Comparison of ENCODE assay signal across 8 cellular contexts in the genomic region with DNA sequence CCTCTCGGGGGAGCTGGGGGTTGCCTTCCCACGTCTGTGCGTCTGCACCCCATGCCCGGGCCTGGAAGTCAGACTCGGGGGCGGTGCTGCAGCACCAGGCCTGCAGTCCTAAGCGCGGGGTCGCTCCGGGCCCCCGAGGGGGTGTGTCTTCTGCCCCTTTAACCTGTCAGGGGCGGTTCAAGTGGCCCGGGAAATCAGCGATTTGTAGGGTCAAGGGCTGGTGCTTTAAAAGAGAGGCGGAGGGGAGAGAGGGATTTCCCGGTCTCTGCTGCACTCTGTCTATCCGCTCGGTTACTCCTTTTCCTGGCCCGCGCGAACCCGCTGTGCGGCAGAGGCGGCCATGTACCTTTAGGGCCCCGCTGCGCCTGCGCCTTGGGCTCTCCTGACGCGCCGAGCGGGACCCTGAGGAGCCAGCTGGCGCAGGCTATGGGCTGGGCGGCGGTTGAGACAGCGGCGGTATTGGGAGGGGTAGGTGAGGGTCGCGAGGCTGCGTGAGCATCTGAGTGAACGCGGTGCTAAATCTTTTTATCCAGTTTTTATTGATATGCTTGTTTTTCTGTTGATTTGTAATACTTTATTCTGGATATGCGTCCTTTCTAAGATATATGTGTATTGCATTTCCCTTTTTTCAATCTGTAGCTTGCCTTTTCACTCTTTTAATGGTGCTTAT.
DNase-seq lines count a peak whose midpoint lies in the region; ATAC-seq and TF ChIP-seq lines count a peak whose summit lies in the region.
"Not testable (repeated sequence)": the region's sequence is repeated elsewhere in the genome, so short reads cannot be mapped to it uniquely, and the experiment has no call there.

No MANE protein-coding gene starts in this region.

- H3K4me3 ChIP-seq in GM12864 (ENCODE audit: low read depth, low read length) (peak overlapping the region; percentile 28), iPS DF 6.9 (ENCODE audit: low read length) (peak overlapping the region; percentile 31; the same call in 1 of the 2 replicates), thymus (ENCODE audit: low read length) (peak overlapping the region; percentile 45)

- peak overlapping the region; percentile 85 to 90 (median 88) for H3K4me3 Mint-ChIP-seq in brain

- no CpG with 5 or more reads among the region's 42 CpGs for WGBS in iPS DF 6.9 (ENCODE audit: insufficient coverage, insufficient read length)
- WGBS in thymus: 1% methylated on average over 42 of the region's 42 CpGs

- H3K9me3 ChIP-seq in iPS DF 6.9 (ENCODE audit: control insufficient read depth, insufficient read depth, low read length); thymus (ENCODE audit: control insufficient read depth): not testable (repeated sequence)

- H3K27me3 Mint-ChIP-seq in brain: not testable (repeated sequence)

- DNase-seq in GM12864 (ENCODE audit: low read depth); iPS DF 6.9 (ENCODE audit: low read depth, low spot score): not testable (repeated sequence)
- DNase-seq in NCI-H510A (lab: John Stamatoyannopoulos, UW): peak; percentile 51
- DNase-seq in activated CD4-positive, CD25-positive, alpha-beta regulatory T cell treated with anti-CD3 and anti-CD28 coated beads, Interleukin-2, amount 50 U/mL, for 72 hours: peak; percentile 73
- DNase-seq in renal cortical epithelial cell (ENCODE audit: low read depth): peak; percentile 11

- ATAC-seq in HG03196 (IDR thresholded peaks at IDR 0.05; ENCODE audit: unreplicated experiment): peak; percentile 79

- H3K27ac ChIP-seq in iPS DF 6.9 (ENCODE audit: low read length); thymus (ENCODE audit: low read depth): not testable (repeated sequence)

- H3K36me3 Mint-ChIP-seq in brain: not testable (repeated sequence)

- not testable (repeated sequence) for TF ChIP-seq CTCF in GM12864 (IDR thresholded peaks at IDR 0.05; ENCODE audit: low read depth, low read length, missing control alignments); brain (conservative IDR thresholded peaks at IDR 0.05)

- not testable (repeated sequence) for H3K27me3 ChIP-seq in iPS DF 6.9 (ENCODE audit: control insufficient read depth, insufficient read depth, low read length); thymus (ENCODE audit: control insufficient read depth, insufficient read depth)

- H3K27ac Mint-ChIP-seq in brain: peak overlapping the region; percentile 54 to 86 (median 72)

- not testable (repeated sequence) for H3K4me1 ChIP-seq in iPS DF 6.9 (ENCODE audit: control insufficient read depth, insufficient read depth, low read length); thymus (ENCODE audit: control insufficient read depth, insufficient read depth, low read length)

- H3K9me3 Mint-ChIP-seq in brain: not testable (repeated sequence)

- not testable (repeated sequence) for H3K4me1 Mint-ChIP-seq in brain

- not testable (repeated sequence) for H3K36me3 ChIP-seq in iPS DF 6.9 (ENCODE audit: control insufficient read depth, insufficient read depth, low read length); thymus (ENCODE audit: control insufficient read depth, insufficient read depth)
